ENCODE assay signal across 8 cellular contexts in genomic region chr15:43105778-43106485, GRCh38. TPM values are rescaled to one million over a fixed set of nuclear protein-coding genes. Genes with fewer than 3 reads are reported as not detected.
DNase-seq lines count a peak whose midpoint lies in the region; ATAC-seq, FAIRE-seq and TF ChIP-seq lines count a peak whose summit lies in the region.

Gene UBR1, minus strand, starts transcription at chr15:43106038. Its CDS starts 16 bp downstream, at chr15:43106022.

- H3K4me2 ChIP-seq in A549: peak within 1 kb of the TSS; percentile 79

- H3K4me1 ChIP-seq in A549 (peaks cover 13% of the 10 kb centered on the region), breast epithelium (peaks cover 0 to 5% of the 10 kb centered on the region in 2 donors), skeletal muscle tissue (ENCODE audit: control insufficient read depth in 3 of 3, insufficient read depth in 3 of 3, low read length in 3 of 3) (peaks cover 16 to 19% (median 18%) of the 10 kb centered on the region in 3 donors)

- intact Hi-C loops in breast epithelium (cut with DNase I; ENCODE audit: low total_unique reads): loop anchor here (5.0 kb wide), 1 partner anchor 234 kb away; no protein-coding TSS in a partner anchor

- peaks cover 8% of the 10 kb centered on the region for H3K36me3 ChIP-seq in WERI-Rb-1
- H3K36me3 ChIP-seq in breast epithelium: no peaks in the 10 kb centered on the region
- H3K36me3 ChIP-seq in skeletal muscle tissue (ENCODE audit: control insufficient read depth in 3 of 3, insufficient read depth in 3 of 3, low read length in 3 of 3): peaks cover 0 to 7% (median 3%) of the 10 kb centered on the region in 3 donors

- TF ChIP-seq POLR2A in A549 (IDR thresholded peaks at IDR 0.05; ENCODE audit: low read length) (peak; percentile 40), breast epithelium (IDR thresholded peaks at IDR 0.05) (peak; percentile 63)

- peak within 1 kb of the TSS; percentile 79 to 96 (median 89) for H3K9ac ChIP-seq in skeletal muscle tissue (ENCODE audit: low read depth in 1 of 3, low read length in 3 of 3)

- TF ChIP-seq RAD21 in A549 (conservative IDR thresholded peaks at IDR 0.05 in 1 of 2, IDR thresholded peaks at IDR 0.05 in 1 of 2): no peak

- H3K9me3 ChIP-seq in A549: no peaks in the 10 kb centered on the region
- H3K9me3 ChIP-seq in WERI-Rb-1 (ENCODE audit: severe bottlenecking): no peaks in the 10 kb centered on the region
- H3K9me3 ChIP-seq in breast epithelium: no peaks in the 10 kb centered on the region
- H3K9me3 ChIP-seq in iPS-18c (ENCODE audit: control insufficient read depth, insufficient read depth, low read length): no peaks in the 10 kb centered on the region
- no peaks in the 10 kb centered on the region for H3K9me3 ChIP-seq in skeletal muscle tissue (ENCODE audit: control insufficient read depth in 3 of 3, low read length in 3 of 3)

- peak; percentile 96 to 98 for ATAC-seq in A549
- peak; percentile 85 for ATAC-seq in GM18868 (IDR thresholded peaks at IDR 0.05; ENCODE audit: unreplicated experiment)
- peak; percentile 90 for ATAC-seq in HG03135 (IDR thresholded peaks at IDR 0.05; ENCODE audit: unreplicated experiment)

- no peak for FAIRE-seq in A549 (lab: Jason Lieb, UNC)

- H3K4me3 ChIP-seq in A549 (peak within 1 kb of the TSS; percentile 79), WERI-Rb-1 (ENCODE audit: low read depth, low read length) (peak within 1 kb of the TSS; percentile 91), breast epithelium (peak within 1 kb of the TSS; percentile 62 to 84 (median 79)), iPS-18c (ENCODE audit: insufficient read depth, low read depth, low read length) (peak within 1 kb of the TSS; percentile 75), skeletal muscle tissue (ENCODE audit: low read length in 3 of 3) (peak within 1 kb of the TSS; percentile 87 to 96 (median 93))

- WGBS in A549 (ENCODE audit: missing lambda C conversion rate): under 1% methylated on average over 17 of the region's 33 CpGs

- POLR2A ChIA-PET in A549 (lab: Yijun Ruan, JAX): interaction anchor here (0.7 to 1.2 kb wide), 3 partner anchors 8 to 88 kb away, joined by 3 to 6 read pairs (median 3); partner anchors contain the start of gene TMEM62

- TF ChIP-seq EP300 in A549 (IDR thresholded peaks at IDR 0.05): no peak

- no peaks in the 10 kb centered on the region for H3K27me3 ChIP-seq in WERI-Rb-1 (ENCODE audit: insufficient read depth, low read depth, severe bottlenecking)
- H3K27me3 ChIP-seq in breast epithelium: no peaks in the 10 kb centered on the region
- H3K27me3 ChIP-seq in skeletal muscle tissue (ENCODE audit: control insufficient read depth in 3 of 3, insufficient read depth in 3 of 3, low read length in 3 of 3): no peaks in the 10 kb centered on the region

- TF ChIP-seq CTCF in A549 (IDR thresholded peaks at IDR 0.05) (no peak), WERI-Rb-1 (IDR thresholded peaks at IDR 0.05; ENCODE audit: low read depth, low read length) (no peak), breast epithelium (IDR thresholded peaks at IDR 0.05) (no peak)

- DNase-seq in A549 (ENCODE audit: low read depth in 1 of 2, low spot score in 1 of 2) (peak; percentile 64 to 91), NCI-H2227 (lab: John Stamatoyannopoulos, UW; ENCODE audit: unreplicated experiment) (peak; percentile 90), WERI-Rb-1 (peak; percentile 92), breast epithelium (ENCODE audit: low spot score in 2 of 2) (peak; percentile 80)

- H3K27ac ChIP-seq in A549 (peak within 1 kb of the TSS; percentile 79 to 88), WERI-Rb-1 (peak within 1 kb of the TSS; percentile 56), breast epithelium (peak within 1 kb of the TSS; percentile 90 to 93), skeletal muscle tissue (ENCODE audit: low read depth, low read length) (peak within 1 kb of the TSS; percentile 96)

- CTCF ChIA-PET in A549 (lab: Yijun Ruan, JAX): interaction anchor here (1.6 kb wide), 1 partner anchor 10 kb away, joined by 3 read pairs; no protein-coding TSS in a partner anchor

TF ChIP-seq in A549, 52 proteins besides CTCF, POLR2A, EP300 and RAD21 (continues in another document):
- TF ChIP-seq POLR2AphosphoS2 (conservative IDR thresholded peaks at IDR 0.05; ENCODE audit: low read length) (no peak), FOSB (CRISPR knock-in tag; IDR thresholded peaks at IDR 0.05) (no peak), USF2 (IDR thresholded peaks at IDR 0.05) (no peak), EHF (CRISPR knock-in tag; IDR thresholded peaks at IDR 0.05) (no peak), ZC3H11A (IDR thresholded peaks at IDR 0.05) (no peak), SREBF2 (IDR thresholded peaks at IDR 0.05) (no peak), ELK1 (IDR thresholded peaks at IDR 0.05; ENCODE audit: low read depth, low read length) (no peak), HOXB5 (CRISPR knock-in tag; IDR thresholded peaks at IDR 0.05) (no peak), HOXB13 (CRISPR knock-in tag; IDR thresholded peaks at IDR 0.05; ENCODE audit: low read depth) (no peak), EHMT2 (IDR thresholded peaks at IDR 0.05; ENCODE audit: low read depth) (no peak), MAZ (IDR thresholded peaks at IDR 0.05; ENCODE audit: borderline replicate concordance, low read depth, low read length) (no peak), JUN (IDR thresholded peaks at IDR 0.05) (peak in 1 of 2 experiments; percentile 70; a peak in 2 of 5 replicates), HOXA7 (CRISPR knock-in tag; IDR thresholded peaks at IDR 0.05) (no peak), GATA3 (IDR thresholded peaks at IDR 0.05; ENCODE audit: borderline replicate concordance) (peak; percentile 22; the same call in 1 of the 2 replicates), FOXS1 (CRISPR knock-in tag; IDR thresholded peaks at IDR 0.05) (no peak), RFX5 (IDR thresholded peaks at IDR 0.05) (no peak), NFE2L2 (conservative IDR thresholded peaks at IDR 0.05; ENCODE audit: low read length) (no peak), ZNF302 (CRISPR knock-in tag; IDR thresholded peaks at IDR 0.05) (no peak), CEBPB (IDR thresholded peaks at IDR 0.05) (no peak), MYC (IDR thresholded peaks at IDR 0.05; ENCODE audit: borderline replicate concordance, low read length) (no peak), KDM1A (IDR thresholded peaks at IDR 0.05; ENCODE audit: low read depth) (no peak), TFCP2L1 (CRISPR knock-in tag; IDR thresholded peaks at IDR 0.05) (no peak), PHF8 (IDR thresholded peaks at IDR 0.05; ENCODE audit: borderline replicate concordance, low read depth) (peak; percentile 55; the same call in 1 of the 2 replicates), KDM5A (IDR thresholded peaks at IDR 0.05) (peak; percentile 44; the same call in 1 of the 2 replicates), CHD2 (IDR thresholded peaks at IDR 0.05; ENCODE audit: low read length, partially characterized antibody) (no peak), ATOH8 (CRISPR knock-in tag; IDR thresholded peaks at IDR 0.05; ENCODE audit: low read depth) (no peak), BHLHE40 (IDR thresholded peaks at IDR 0.05; ENCODE audit: low read depth, low read length) (no peak), RARB (CRISPR knock-in tag; IDR thresholded peaks at IDR 0.05) (no peak), SMC3 (IDR thresholded peaks at IDR 0.05) (no peak), HES2 (IDR thresholded peaks at IDR 0.05) (no peak), PBX3 (IDR thresholded peaks at IDR 0.05) (no peak)

RNA-seq across cellular contexts. Expression of gene UBR1, which starts in this region (rescaled TPM):
- polyA plus RNA-seq in A549 (2011; rRNA removed): 9.0 and 10.5 TPM in 2 replicates
- 1.3 and 1.6 TPM in 2 replicates for polyA plus RNA-seq in A549 (2012; cell fraction: cytosol; rRNA removed)
- polyA plus RNA-seq in A549 (2012; cell fraction: nucleus; rRNA removed): 1.6 and 3.1 TPM in 2 replicates
- polyA plus RNA-seq in A549 (2017; fragmentation: RNase III; extraction: RNeasy Plus Mini Kit Qiagen cat#74134 plus additional on column Dnase treatment): 5.7 to 5.9 TPM (median 5.8 TPM) in 3 replicates
- polyA minus RNA-seq in A549 (2011; rRNA and poly(A)+ RNA removed): 10.2 and 11.4 TPM in 2 replicates
- total RNA-seq in breast epithelium: 10 to 100 TPM; 33.0 to 52.5 (median 48.5) TPM
- total RNA-seq in skeletal muscle tissue: 45.9 TPM

Comparison
In these comparisons a context has a peak if more than half of its experiments do, and no peak if none do; other contexts are left out.
1. Peak in every context shown above with its lines: DNase-seq, ATAC-seq, H3K4me3 ChIP-seq and H3K27ac ChIP-seq.